In genomic region chr19:39299832-39300231, GRCh38 we compare ENCODE assay signal across 22 cellular contexts. TPM values are rescaled to one million over a fixed set of nuclear protein-coding genes. Genes with fewer than 3 reads are reported as not detected.
DNase-seq lines count a peak whose midpoint lies in the region; ATAC-seq, FAIRE-seq and TF ChIP-seq lines count a peak whose summit lies in the region.
"Had no signal": no experiment of that assay in that cellular context is flagged by ENCODE, and none has a peak within 500 bp of the region (broad histone marks: within the 10 kb centered on the region; RNA-seq: fewer than 3 reads in every experiment).

No MANE protein-coding gene starts in this region.

- TF ChIP-seq RAD21 in K562 (CRISPR knock-in tag; conservative IDR thresholded peaks at IDR 0.05 in 1 of 2, IDR thresholded peaks at IDR 0.05 in 1 of 2) = no peak

- H3K9me3 ChIP-seq in CD4-positive, alpha-beta memory T cell (ENCODE audit: control insufficient read depth in 1 of 2, low read length in 2 of 2) = no peaks in the 10 kb centered on the region
- H3K9me3 ChIP-seq in K562 (replicated peaks; ENCODE audit: control insufficient read depth, insufficient read depth, low read depth, low read length) (no peaks in the 10 kb centered on the region), body of pancreas (no peaks in the 10 kb centered on the region)
- H3K9me3 ChIP-seq: BLaER1 had no signal

- no peak overlapping the region for H2AFZ ChIP-seq in K562 (ENCODE audit: low read depth, low read length)
- H2AFZ ChIP-seq: GM23338 had no signal

- peak; percentile 35 for FAIRE-seq in K562 (lab: Jason Lieb, UNC)
- FAIRE-seq: A204.1, D721Med, GM12891, GM18507 had no signal

- no peaks in the 10 kb centered on the region for H4K20me1 ChIP-seq in K562 (replicated peaks; ENCODE audit: control insufficient read depth, insufficient read depth, low read length)

- H3K79me2 ChIP-seq in K562 (ENCODE audit: control insufficient read depth, insufficient read depth, low read length) = no peaks in the 10 kb centered on the region

- 51% methylated on average over 10 of the region's 10 CpGs for WGBS in K562 (ENCODE audit: insufficient coverage, low coverage, missing lambda C conversion rate)
- 95% methylated on average over 10 of the region's 10 CpGs for WGBS in body of pancreas, 2 donors

- H3K9me3 Mint-ChIP-seq in activated CD4-positive, alpha-beta memory T cell treated with anti-CD3 and anti-CD28 coated beads, Interleukin-2, amount 10 ng/mL, durations not matched to agents 7 days and 5 days = no peaks in the 10 kb centered on the region
- H3K9me3 Mint-ChIP-seq in activated CD4-positive, alpha-beta memory T cell treated with anti-CD3 and anti-CD28 coated beads for 36 hours = no peaks in the 10 kb centered on the region
- peaks cover 0 to 1% (median 0%) of the 10 kb centered on the region in 8 donors for H3K9me3 Mint-ChIP-seq in CD4-positive, alpha-beta memory T cell
- H3K9me3 Mint-ChIP-seq: GM23338 had no signal

- no peak overlapping the region for H3K4me2 ChIP-seq in K562 (ENCODE audit: insufficient read depth, low read length)
- H3K4me2 ChIP-seq: BLaER1, GM23338 had no signal

- peaks cover 15% of the 10 kb centered on the region for H3K4me1 ChIP-seq in CD4-positive, alpha-beta memory T cell (ENCODE audit: insufficient read depth, low read length)
- H3K4me1 ChIP-seq in K562 (replicated peaks in 1 of 2; ENCODE audit: control insufficient read depth in 2 of 2, insufficient read depth in 2 of 2, low read length in 2 of 2) (peaks cover 0 to 13% of the 10 kb centered on the region in 2 experiments; a peak in 3 of 5 replicates), body of pancreas (no peaks in the 10 kb centered on the region)

- no TSS peak for BruUV-seq in K562 (replicated peaks; lab: Mats Ljungman, UMichigan)

- intact Hi-C loops in activated CD4-positive, alpha-beta memory T cell treated with anti-CD3 and anti-CD28 coated beads for 36 hours (cut with micrococcal nuclease) = no loop called here
- intact Hi-C loops in CD4-positive, alpha-beta memory T cell (cut with micrococcal nuclease) = no loop called here
- intact Hi-C loops in K562 (cut with micrococcal nuclease) (loop anchor here (10.0 kb wide), 1 partner anchor 45 kb away; no protein-coding TSS in a partner anchor), sciatic nerve (cut with DNase I) (no loop called here), body of pancreas (cut with DNase I) (no loop called here)

- no peaks in the 10 kb centered on the region for H3K9me1 ChIP-seq in K562 (ENCODE audit: control insufficient read depth, insufficient read depth, low read length)

- H3K27me3 ChIP-seq in CD4-positive, alpha-beta memory T cell (ENCODE audit: insufficient read depth, low read length) = no peaks in the 10 kb centered on the region
- H3K27me3 ChIP-seq in K562 (ENCODE audit: control insufficient read depth in 2 of 2, insufficient read depth in 2 of 2, low read length in 2 of 2) = peaks cover 4 to 10% of the 10 kb centered on the region in 2 experiments; a peak in 2 of 5 replicates
- H3K27me3 ChIP-seq in body of pancreas = no peaks in the 10 kb centered on the region
- H3K27me3 ChIP-seq: BLaER1 had no signal

- no peak for TF ChIP-seq POLR2A in K562 (conservative IDR thresholded peaks at IDR 0.05)
- TF ChIP-seq POLR2A in body of pancreas (IDR thresholded peaks at IDR 0.05) = no peak

- H3K9ac ChIP-seq in K562 (ENCODE audit: insufficient read depth in 1 of 2, low read depth in 2 of 2, low read length in 2 of 2) = no peak overlapping the region
- H3K9ac ChIP-seq: BLaER1 had no signal

- no peak for TF ChIP-seq EP300 in K562 (IDR thresholded peaks at IDR 0.05; ENCODE audit: low read length)

- no peak overlapping the region for H3K4me3 ChIP-seq in CD4-positive, alpha-beta memory T cell (ENCODE audit: low read length in 2 of 2)
- H3K4me3 ChIP-seq in K562 (no peak overlapping the region), body of pancreas (no peak overlapping the region)
- H3K4me3 ChIP-seq: BLaER1, GM23338 had no signal

- in situ Hi-C loops in K562 (cut with MboI) (no loop called here), GM13977 (cut with MboI; ENCODE audit: low pct_unique_long_range_greater_than_20kb, low sequenced_read_pairs, unreplicated experiment) (no loop called here)

- peak overlapping the region; percentile 67 for H3K27ac Mint-ChIP-seq in activated CD4-positive, alpha-beta memory T cell treated with anti-CD3 and anti-CD28 coated beads, Interleukin-2, amount 10 ng/mL, durations not matched to agents 7 days and 5 days
- no peak overlapping the region for H3K27ac Mint-ChIP-seq in activated CD4-positive, alpha-beta memory T cell treated with anti-CD3 and anti-CD28 coated beads for 36 hours
- peak overlapping the region in 5 of 7 donors; percentile 54 to 82 (median 69) for H3K27ac Mint-ChIP-seq in CD4-positive, alpha-beta memory T cell
- H3K27ac Mint-ChIP-seq: GM23338 had no signal

- no peaks in the 10 kb centered on the region for H3K36me3 Mint-ChIP-seq in activated CD4-positive, alpha-beta memory T cell treated with anti-CD3 and anti-CD28 coated beads, Interleukin-2, amount 10 ng/mL, durations not matched to agents 7 days and 5 days (ENCODE audit: low read depth)
- no peaks in the 10 kb centered on the region for H3K36me3 Mint-ChIP-seq in activated CD4-positive, alpha-beta memory T cell treated with anti-CD3 and anti-CD28 coated beads for 36 hours
- H3K36me3 Mint-ChIP-seq in CD4-positive, alpha-beta memory T cell = no peaks in the 10 kb centered on the region

- POLR2A ChIA-PET in activated CD4-positive, alpha-beta memory T cell treated with anti-CD3 and anti-CD28 coated beads, Interleukin-2, amount 10 ng/mL, durations not matched to agents 7 days and 5 days (lab: Charles Lee) = interaction anchor here (1.0 kb wide), 1 partner anchor 38 kb away, joined by 3 read pairs; no protein-coding TSS in a partner anchor
- POLR2A ChIA-PET in activated CD4-positive, alpha-beta memory T cell treated with anti-CD3 and anti-CD28 coated beads for 36 hours (lab: Charles Lee) = no interaction called here
- POLR2A ChIA-PET in CD4-positive, alpha-beta memory T cell (lab: Charles Lee; ENCODE audit: partially characterized antibody) = no interaction called here
- POLR2A ChIA-PET in K562 (lab: Yijun Ruan, JAX) = interaction anchor here (0.6 to 1.7 kb wide), 2 partner anchors 9 to 25 kb away, joined by 3 to 6 read pairs; no protein-coding TSS in a partner anchor

- DNase-seq in activated CD4-positive, alpha-beta memory T cell treated with anti-CD3 and anti-CD28 coated beads, Interleukin-2, amount 10 ng/mL, durations not matched to agents 7 days and 5 days = no peak
- DNase-seq in activated CD4-positive, alpha-beta memory T cell treated with anti-CD3 and anti-CD28 coated beads for 36 hours = no peak
- no peak for DNase-seq in CD4-positive, alpha-beta memory T cell
- DNase-seq in K562 (ENCODE audit: extremely low read depth in 1 of 4, low spot score in 3 of 4) = no peak
- peak; percentile 17 for DNase-seq in sciatic nerve (ENCODE audit: low spot score)
- no peak for DNase-seq in GM13977 (ENCODE audit: low spot score)
- no peak for DNase-seq in body of pancreas
- no peak for DNase-seq in stimulated activated naive CD4-positive, alpha-beta T cell treated with Interleukin-2 at 50 U/mL for 16 hours (lab: John Stamatoyannopoulos, UW)
- DNase-seq: HCEC 1CT, NCI-H1105, NCI-H1694 treated with DMSO at 0.1 percent for 48 hours, NCI-H2107, NCI-H510A treated with DMSO at 0.1 percent for 48 hours, NCI-H774, OCI-M1, Right ventricle myocardium superior had no signal

- peaks cover 43% of the 10 kb centered on the region for H3K4me1 Mint-ChIP-seq in activated CD4-positive, alpha-beta memory T cell treated with anti-CD3 and anti-CD28 coated beads, Interleukin-2, amount 10 ng/mL, durations not matched to agents 7 days and 5 days
- peaks cover 17% of the 10 kb centered on the region for H3K4me1 Mint-ChIP-seq in activated CD4-positive, alpha-beta memory T cell treated with anti-CD3 and anti-CD28 coated beads for 36 hours (ENCODE audit: low read depth)
- peaks cover 10 to 33% (median 21%) of the 10 kb centered on the region in 4 donors for H3K4me1 Mint-ChIP-seq in CD4-positive, alpha-beta memory T cell

- TF ChIP-seq CTCF in K562 (IDR thresholded peaks at IDR 0.05 in 2 of 3, conservative IDR thresholded peaks at IDR 0.05 in 1 of 3; ENCODE audit: insufficient read depth in 2 of 3, low read depth in 1 of 3, low read length in 3 of 3) (no peak), GM13977 (IDR thresholded peaks at IDR 0.05; ENCODE audit: extremely low read depth, insufficient read depth, missing control alignments) (no peak), body of pancreas (IDR thresholded peaks at IDR 0.05) (no peak)

- H3K27me3 Mint-ChIP-seq in activated CD4-positive, alpha-beta memory T cell treated with anti-CD3 and anti-CD28 coated beads, Interleukin-2, amount 10 ng/mL, durations not matched to agents 7 days and 5 days = peaks cover 11% of the 10 kb centered on the region
- no peaks in the 10 kb centered on the region for H3K27me3 Mint-ChIP-seq in activated CD4-positive, alpha-beta memory T cell treated with anti-CD3 and anti-CD28 coated beads for 36 hours
- no peaks in the 10 kb centered on the region for H3K27me3 Mint-ChIP-seq in CD4-positive, alpha-beta memory T cell

- no peaks in the 10 kb centered on the region for H3K36me3 ChIP-seq in CD4-positive, alpha-beta memory T cell (ENCODE audit: insufficient read depth, low read length)
- H3K36me3 ChIP-seq in K562 (ENCODE audit: control insufficient read depth, insufficient read depth, low read length) (no peaks in the 10 kb centered on the region), body of pancreas (replicated peaks in 1 of 2; ENCODE audit: insufficient read depth in 1 of 2, low read depth in 2 of 2) (no peaks in the 10 kb centered on the region)
- H3K36me3 ChIP-seq: BLaER1 had no signal

- CTCF ChIA-PET in activated CD4-positive, alpha-beta memory T cell treated with anti-CD3 and anti-CD28 coated beads, Interleukin-2, amount 10 ng/mL, durations not matched to agents 7 days and 5 days (lab: Charles Lee) = interaction anchor here (0.6 to 1.4 kb wide), 2 partner anchors 36 to 177 kb away, joined by 4 read pairs; partner anchors contain the start of gene GMFG
- CTCF ChIA-PET in activated CD4-positive, alpha-beta memory T cell treated with anti-CD3 and anti-CD28 coated beads for 36 hours (lab: Charles Lee) = interaction anchor here (1.0 kb wide), 1 partner anchor 14 kb away, joined by 3 read pairs; no protein-coding TSS in a partner anchor
- CTCF ChIA-PET in CD4-positive, alpha-beta memory T cell (lab: Charles Lee; ENCODE audit: partially characterized antibody) = interaction anchor here (0.6 kb wide), 1 partner anchor 45 kb away, joined by 3 read pairs; no protein-coding TSS in a partner anchor
- CTCF ChIA-PET in K562 (lab: Yijun Ruan, JAX; ENCODE audit: low intra/inter-chr PET ratio) = no interaction called here

- H3K4me3 Mint-ChIP-seq in activated CD4-positive, alpha-beta memory T cell treated with anti-CD3 and anti-CD28 coated beads, Interleukin-2, amount 10 ng/mL, durations not matched to agents 7 days and 5 days = peak overlapping the region; percentile 8
- no peak overlapping the region for H3K4me3 Mint-ChIP-seq in activated CD4-positive, alpha-beta memory T cell treated with anti-CD3 and anti-CD28 coated beads for 36 hours
- peak overlapping the region in 2 of 8 donors; percentile 39 to 72 for H3K4me3 Mint-ChIP-seq in CD4-positive, alpha-beta memory T cell
- H3K4me3 Mint-ChIP-seq: GM23338 had no signal

- H3K27ac ChIP-seq in CD4-positive, alpha-beta memory T cell (ENCODE audit: low read depth, low read length) = no peak overlapping the region
- no peak overlapping the region for H3K27ac ChIP-seq in K562 (ENCODE audit: extremely low read depth, low read depth, low read length)
- no peak overlapping the region for H3K27ac ChIP-seq in body of pancreas
- H3K27ac ChIP-seq: BLaER1 had no signal

- no peak for ATAC-seq in K562
- ATAC-seq in sciatic nerve = no peak
- no peak for ATAC-seq in body of pancreas
- ATAC-seq: GM23338 had no signal

RNA-seq across cellular contexts. Expression of gene IFNL1, which starts 3.6 kb away (rescaled TPM):
- total RNA-seq in activated CD4-positive, alpha-beta memory T cell treated with anti-CD3 and anti-CD28 coated beads, Interleukin-2, amount 10 ng/mL, durations not matched to agents 7 days and 5 days = under 1 TPM; 0.38 to 0.43 TPM
- total RNA-seq in activated CD4-positive, alpha-beta memory T cell treated with anti-CD3 and anti-CD28 coated beads for 36 hours = 1 to 10 TPM; 1.2 to 1.6 TPM
- total RNA-seq in CD4-positive, alpha-beta memory T cell = not detected
- polyA plus RNA-seq in CD4-positive, alpha-beta memory T cell = 1 to 10 TPM in 1 of 2 donors, not detected in 1; 1.6 TPM
- total RNA-seq in K562 (2011; cell fraction: chromatin; rRNA removed; ENCODE audit: low replicate concordance) = not detected in 2 replicates
- not detected in 2 replicates for total RNA-seq in K562 (2011; cell fraction: nucleolus; rRNA removed)
- not detected in 2 replicates for total RNA-seq in K562 (2011; cell fraction: nucleoplasm; rRNA removed)
- total RNA-seq in K562 (2014; rRNA removed) = not detected in 2 replicates
- total RNA-seq in K562 (2014; rRNA removed; fragmentation: Illumina TruSeq; extraction: Trizol) = not detected in 2 replicates
- not detected in 2 replicates for total RNA-seq in K562 (2015; rRNA removed; fragmentation: Illumina TruSeq; extraction: Trizol)
- not detected in 2 replicates for total RNA-seq in K562 (2021)
- polyA plus RNA-seq in K562 (2011; rRNA removed) = not detected in 2 replicates
- not detected in 2 replicates for polyA plus RNA-seq in K562 (2011; cell fraction: cytosol; rRNA removed)
- polyA plus RNA-seq in K562 (2011; cell fraction: nucleus; rRNA removed) = not detected in 2 replicates
- not detected in 2 replicates for polyA plus RNA-seq in K562 (2012)
- polyA plus RNA-seq in K562 (2014; fragmentation: Illumina TruSeq; extraction: Trizol) = not detected in 2 replicates
- not detected for polyA plus RNA-seq in K562 (2014; fragmentation: Nextera tagmentation; extraction: Ambion mirVana)
- not detected in 2 replicates for polyA plus RNA-seq in K562 (2014; rRNA removed)
- polyA minus RNA-seq in K562 (2011; rRNA and poly(A)+ RNA removed) = not detected in 2 replicates
- not detected in 2 replicates for polyA minus RNA-seq in K562 (2011; cell fraction: cytosol; rRNA and poly(A)+ RNA removed)
- polyA minus RNA-seq in K562 (2011; cell fraction: nucleus; rRNA and poly(A)+ RNA removed) = not detected in 2 replicates
- not detected for total RNA-seq in sciatic nerve
- not detected for total RNA-seq in body of pancreas
- total RNA-seq: GM23338, Right ventricle myocardium superior had no signal
- polyA plus RNA-seq: GM23338 had no signal

RNA-seq across cellular contexts. Expression of gene LRFN1, which starts 20.8 kb away (rescaled TPM):
- total RNA-seq in activated CD4-positive, alpha-beta memory T cell treated with anti-CD3 and anti-CD28 coated beads, Interleukin-2, amount 10 ng/mL, durations not matched to agents 7 days and 5 days = 1 to 10 TPM; 9.2 to 9.3 TPM
- 1 to 10 TPM; 6.4 to 6.5 TPM for total RNA-seq in activated CD4-positive, alpha-beta memory T cell treated with anti-CD3 and anti-CD28 coated beads for 36 hours
- 1 to 10 TPM; 8.4 to 8.5 TPM for total RNA-seq in CD4-positive, alpha-beta memory T cell
- 1 to 10 TPM; 2.0 to 4.5 TPM for polyA plus RNA-seq in CD4-positive, alpha-beta memory T cell
- total RNA-seq in K562 (2011; cell fraction: chromatin; rRNA removed; ENCODE audit: low replicate concordance) = 2.3 and 5.9 TPM in 2 replicates
- 10.0 and 11.3 TPM in 2 replicates for total RNA-seq in K562 (2011; cell fraction: nucleolus; rRNA removed)
- 5.9 and 6.6 TPM in 2 replicates for total RNA-seq in K562 (2011; cell fraction: nucleoplasm; rRNA removed)
- total RNA-seq in K562 (2014; rRNA removed) = 3.8 and 5.0 TPM in 2 replicates
- total RNA-seq in K562 (2014; rRNA removed; fragmentation: Illumina TruSeq; extraction: Trizol) = 0.44 and 0.45 TPM in 2 replicates
- total RNA-seq in K562 (2015; rRNA removed; fragmentation: Illumina TruSeq; extraction: Trizol) = 1.1 and 1.3 TPM in 2 replicates
- 10.6 and 10.7 TPM in 2 replicates for total RNA-seq in K562 (2021)
- 0.52 and 1.0 TPM in 2 replicates for polyA plus RNA-seq in K562 (2011; rRNA removed)
- polyA plus RNA-seq in K562 (2011; cell fraction: cytosol; rRNA removed) = 1.9 and 4.7 TPM in 2 replicates
- polyA plus RNA-seq in K562 (2011; cell fraction: nucleus; rRNA removed) = 2.7 and 3.9 TPM in 2 replicates
- polyA plus RNA-seq in K562 (2012) = 4.1 and 4.7 TPM in 2 replicates
- 1.3 and 2.1 TPM in 2 replicates for polyA plus RNA-seq in K562 (2014; fragmentation: Illumina TruSeq; extraction: Trizol)
- under 1 TPM; 0.13 TPM for polyA plus RNA-seq in K562 (2014; fragmentation: Nextera tagmentation; extraction: Ambion mirVana)
- 3.9 and 4.6 TPM in 2 replicates for polyA plus RNA-seq in K562 (2014; rRNA removed)
- 0.98 and 1.0 TPM in 2 replicates for polyA minus RNA-seq in K562 (2011; rRNA and poly(A)+ RNA removed)
- polyA minus RNA-seq in K562 (2011; cell fraction: cytosol; rRNA and poly(A)+ RNA removed) = 2.8 and 5.5 TPM in 2 replicates
- 2.7 and 3.8 TPM in 2 replicates for polyA minus RNA-seq in K562 (2011; cell fraction: nucleus; rRNA and poly(A)+ RNA removed)
- total RNA-seq in sciatic nerve = 1.3 TPM
- total RNA-seq in body of pancreas = 1 to 10 TPM; 2.0 to 5.7 TPM

RNA-seq across cellular contexts. Expression of gene IFNL2, which starts 31.6 kb away (rescaled TPM):
- total RNA-seq in activated CD4-positive, alpha-beta memory T cell treated with anti-CD3 and anti-CD28 coated beads, Interleukin-2, amount 10 ng/mL, durations not matched to agents 7 days and 5 days = not detected
- total RNA-seq in activated CD4-positive, alpha-beta memory T cell treated with anti-CD3 and anti-CD28 coated beads for 36 hours = not detected
- total RNA-seq in CD4-positive, alpha-beta memory T cell = not detected
- polyA plus RNA-seq in CD4-positive, alpha-beta memory T cell = not detected
- total RNA-seq in K562 (2011; cell fraction: chromatin; rRNA removed; ENCODE audit: low replicate concordance) = not detected in 2 replicates
- total RNA-seq in K562 (2011; cell fraction: nucleolus; rRNA removed) = not detected in 2 replicates
- not detected in 2 replicates for total RNA-seq in K562 (2011; cell fraction: nucleoplasm; rRNA removed)
- total RNA-seq in K562 (2014; rRNA removed) (not detected in 2 replicates), K562 (2014; rRNA removed; fragmentation: Illumina TruSeq; extraction: Trizol) (not detected in 2 replicates), K562 (2015; rRNA removed; fragmentation: Illumina TruSeq; extraction: Trizol) (not detected in 2 replicates), K562 (2021) (not detected in 2 replicates), sciatic nerve (not detected), body of pancreas (not detected)
- polyA plus RNA-seq in K562 (2011; rRNA removed) (not detected in 2 replicates), K562 (2014; fragmentation: Illumina TruSeq; extraction: Trizol) (not detected in 2 replicates), K562 (2014; fragmentation: Nextera tagmentation; extraction: Ambion mirVana) (not detected), K562 (2014; rRNA removed) (not detected in 2 replicates)
- polyA plus RNA-seq in K562 (2011; cell fraction: cytosol; rRNA removed) = not detected in 2 replicates
- not detected in 2 replicates for polyA plus RNA-seq in K562 (2011; cell fraction: nucleus; rRNA removed)
- polyA plus RNA-seq in K562 (2012) = not detected in 2 replicates
- not detected in 2 replicates for polyA minus RNA-seq in K562 (2011; rRNA and poly(A)+ RNA removed)
- not detected in 2 replicates for polyA minus RNA-seq in K562 (2011; cell fraction: cytosol; rRNA and poly(A)+ RNA removed)
- polyA minus RNA-seq in K562 (2011; cell fraction: nucleus; rRNA and poly(A)+ RNA removed) = not detected in 2 replicates
- total RNA-seq: GM23338, Right ventricle myocardium superior had no signal
- polyA plus RNA-seq: GM23338 had no signal

RNA-seq across cellular contexts. Expression of gene GMFG, which starts 36.0 kb away (rescaled TPM):
- 100 to 1,000 TPM; 705 to 721 TPM for total RNA-seq in activated CD4-positive, alpha-beta memory T cell treated with anti-CD3 and anti-CD28 coated beads, Interleukin-2, amount 10 ng/mL, durations not matched to agents 7 days and 5 days
- total RNA-seq in activated CD4-positive, alpha-beta memory T cell treated with anti-CD3 and anti-CD28 coated beads for 36 hours = 100 to 1,000 TPM; 393 to 415 TPM
- total RNA-seq in CD4-positive, alpha-beta memory T cell = 100 to 1,000 TPM; 384 to 389 TPM
- polyA plus RNA-seq in CD4-positive, alpha-beta memory T cell = 1,000 to 10,000 TPM; 1,040 to 1,509 TPM
- 7.6 and 17.2 TPM in 2 replicates for total RNA-seq in K562 (2011; cell fraction: chromatin; rRNA removed; ENCODE audit: low replicate concordance)
- total RNA-seq in K562 (2011; cell fraction: nucleolus; rRNA removed) = 11.3 and 11.6 TPM in 2 replicates
- total RNA-seq in K562 (2011; cell fraction: nucleoplasm; rRNA removed) = 14.4 and 17.5 TPM in 2 replicates
- total RNA-seq in K562 (2014; rRNA removed) = 37.1 and 48.4 TPM in 2 replicates
- 48.5 and 59.1 TPM in 2 replicates for total RNA-seq in K562 (2014; rRNA removed; fragmentation: Illumina TruSeq; extraction: Trizol)
- total RNA-seq in K562 (2015; rRNA removed; fragmentation: Illumina TruSeq; extraction: Trizol) = 52.8 and 55.6 TPM in 2 replicates
- 51.8 and 58.6 TPM in 2 replicates for total RNA-seq in K562 (2021)
- 91.3 and 101 TPM in 2 replicates for polyA plus RNA-seq in K562 (2011; rRNA removed)
- 45.0 and 75.1 TPM in 2 replicates for polyA plus RNA-seq in K562 (2011; cell fraction: cytosol; rRNA removed)
- polyA plus RNA-seq in K562 (2011; cell fraction: nucleus; rRNA removed) = 35.8 and 51.3 TPM in 2 replicates
- polyA plus RNA-seq in K562 (2012) = 108 and 198 TPM in 2 replicates
- 49.0 and 60.2 TPM in 2 replicates for polyA plus RNA-seq in K562 (2014; fragmentation: Illumina TruSeq; extraction: Trizol)
- 100 to 1,000 TPM; 133 to 152 TPM for polyA plus RNA-seq in K562 (2014; fragmentation: Nextera tagmentation; extraction: Ambion mirVana)
- 61.3 and 70.7 TPM in 2 replicates for polyA plus RNA-seq in K562 (2014; rRNA removed)
- 23.5 and 24.2 TPM in 2 replicates for polyA minus RNA-seq in K562 (2011; rRNA and poly(A)+ RNA removed)
- 8.4 and 10.6 TPM in 2 replicates for polyA minus RNA-seq in K562 (2011; cell fraction: cytosol; rRNA and poly(A)+ RNA removed)
- 2.2 and 9.1 TPM in 2 replicates for polyA minus RNA-seq in K562 (2011; cell fraction: nucleus; rRNA and poly(A)+ RNA removed)
- 51.2 TPM for total RNA-seq in sciatic nerve
- total RNA-seq in body of pancreas = 1 to 10 TPM; 1.3 to 6.0 TPM
- total RNA-seq: GM23338 had no signal

RNA-seq across cellular contexts. Expression of gene SAMD4B, which starts 42.4 kb away (rescaled TPM):
- 10 to 100 TPM; 53.9 to 54.8 TPM for total RNA-seq in activated CD4-positive, alpha-beta memory T cell treated with anti-CD3 and anti-CD28 coated beads, Interleukin-2, amount 10 ng/mL, durations not matched to agents 7 days and 5 days
- total RNA-seq in activated CD4-positive, alpha-beta memory T cell treated with anti-CD3 and anti-CD28 coated beads for 36 hours = 10 to 100 TPM; 49.4 to 51.3 TPM
- 10 to 100 TPM; 65.0 to 79.6 TPM for total RNA-seq in CD4-positive, alpha-beta memory T cell
- polyA plus RNA-seq in CD4-positive, alpha-beta memory T cell = 10 to 100 TPM in 1 of 2 donors, 1 to 10 TPM in 1; 7.3 to 20.2 TPM
- 114 and 163 TPM in 2 replicates for total RNA-seq in K562 (2011; cell fraction: chromatin; rRNA removed; ENCODE audit: low replicate concordance)
- 74.5 and 86.1 TPM in 2 replicates for total RNA-seq in K562 (2011; cell fraction: nucleolus; rRNA removed)
- 116 and 164 TPM in 2 replicates for total RNA-seq in K562 (2011; cell fraction: nucleoplasm; rRNA removed)
- 41.1 and 55.2 TPM in 2 replicates for total RNA-seq in K562 (2014; rRNA removed)
- 17.2 and 19.9 TPM in 2 replicates for total RNA-seq in K562 (2014; rRNA removed; fragmentation: Illumina TruSeq; extraction: Trizol)
- total RNA-seq in K562 (2015; rRNA removed; fragmentation: Illumina TruSeq; extraction: Trizol) = 38.0 and 42.2 TPM in 2 replicates
- total RNA-seq in K562 (2021) = 86.3 and 90.5 TPM in 2 replicates
- 20.9 and 54.2 TPM in 2 replicates for polyA plus RNA-seq in K562 (2011; rRNA removed)
- 38.5 and 56.2 TPM in 2 replicates for polyA plus RNA-seq in K562 (2011; cell fraction: cytosol; rRNA removed)
- 81.0 and 127 TPM in 2 replicates for polyA plus RNA-seq in K562 (2011; cell fraction: nucleus; rRNA removed)
- 86.0 and 136 TPM in 2 replicates for polyA plus RNA-seq in K562 (2012)
- polyA plus RNA-seq in K562 (2014; fragmentation: Illumina TruSeq; extraction: Trizol) = 81.8 and 105 TPM in 2 replicates
- 1 to 10 TPM; 3.4 to 5.9 TPM for polyA plus RNA-seq in K562 (2014; fragmentation: Nextera tagmentation; extraction: Ambion mirVana)
- 76.4 and 77.0 TPM in 2 replicates for polyA plus RNA-seq in K562 (2014; rRNA removed)
- 22.5 and 27.0 TPM in 2 replicates for polyA minus RNA-seq in K562 (2011; rRNA and poly(A)+ RNA removed)
- polyA minus RNA-seq in K562 (2011; cell fraction: cytosol; rRNA and poly(A)+ RNA removed) = 59.6 and 84.3 TPM in 2 replicates
- polyA minus RNA-seq in K562 (2011; cell fraction: nucleus; rRNA and poly(A)+ RNA removed) = 23.4 and 27.1 TPM in 2 replicates
- total RNA-seq in sciatic nerve = 139 TPM
- 10 to 100 TPM; 41.5 to 77.8 TPM for total RNA-seq in body of pancreas

Comparison
In these comparisons a context has a peak if more than half of its experiments do, and no peak if none do; other contexts are left out.
1. POLR2A ChIA-PET loops: an anchor here in activated CD4-positive, alpha-beta memory T cell treated with anti-CD3 and anti-CD28 coated beads, Interleukin-2, amount 10 ng/mL, durations not matched to agents 7 days and 5 days (1.0 kb wide) and K562 (0.6 to 1.7 kb wide); none called in activated CD4-positive, alpha-beta memory T cell treated with anti-CD3 and anti-CD28 coated beads for 36 hours and CD4-positive, alpha-beta memory T cell.